Comparison of ENCODE assay signal across 1 cellular context in the genomic region with DNA sequence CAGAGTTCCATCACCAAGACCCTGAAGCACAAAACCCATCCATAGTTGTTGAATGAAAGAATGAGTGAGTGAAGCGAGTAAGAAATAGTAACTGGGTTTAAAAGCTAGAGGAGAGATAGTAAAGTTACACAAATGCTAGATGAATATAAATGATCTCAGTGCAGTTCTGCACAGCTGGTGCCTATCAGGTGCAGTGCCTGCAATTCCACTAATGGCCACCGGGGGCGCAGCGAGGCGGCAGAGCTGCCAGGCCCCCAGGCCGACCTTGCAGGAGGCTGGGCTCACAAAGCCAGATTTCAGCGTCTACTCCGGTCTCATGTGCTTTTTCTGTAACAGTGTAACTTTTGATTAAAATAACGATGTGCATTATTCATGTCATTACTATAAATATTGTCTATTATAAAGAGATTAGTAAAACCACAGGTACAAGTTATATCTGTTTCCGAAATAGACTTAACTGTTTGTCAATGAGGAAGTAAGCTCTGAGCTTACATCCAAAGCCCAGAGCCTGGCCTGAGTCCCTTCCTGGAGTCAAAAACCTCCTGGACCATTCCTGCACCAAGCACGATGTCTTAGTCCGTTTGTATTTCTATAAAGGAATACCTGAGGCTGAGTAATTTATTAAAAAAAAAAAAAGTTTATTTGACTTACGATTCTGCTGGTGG.
TF ChIP-seq lines count a peak whose summit lies in the region.

No MANE protein-coding gene starts in this region.

TF ChIP-seq in WTC11, 78 proteins besides CTCF, POLR2A, EP300 and RAD21 (continued from another document):
- TF ChIP-seq, protein P1, sequence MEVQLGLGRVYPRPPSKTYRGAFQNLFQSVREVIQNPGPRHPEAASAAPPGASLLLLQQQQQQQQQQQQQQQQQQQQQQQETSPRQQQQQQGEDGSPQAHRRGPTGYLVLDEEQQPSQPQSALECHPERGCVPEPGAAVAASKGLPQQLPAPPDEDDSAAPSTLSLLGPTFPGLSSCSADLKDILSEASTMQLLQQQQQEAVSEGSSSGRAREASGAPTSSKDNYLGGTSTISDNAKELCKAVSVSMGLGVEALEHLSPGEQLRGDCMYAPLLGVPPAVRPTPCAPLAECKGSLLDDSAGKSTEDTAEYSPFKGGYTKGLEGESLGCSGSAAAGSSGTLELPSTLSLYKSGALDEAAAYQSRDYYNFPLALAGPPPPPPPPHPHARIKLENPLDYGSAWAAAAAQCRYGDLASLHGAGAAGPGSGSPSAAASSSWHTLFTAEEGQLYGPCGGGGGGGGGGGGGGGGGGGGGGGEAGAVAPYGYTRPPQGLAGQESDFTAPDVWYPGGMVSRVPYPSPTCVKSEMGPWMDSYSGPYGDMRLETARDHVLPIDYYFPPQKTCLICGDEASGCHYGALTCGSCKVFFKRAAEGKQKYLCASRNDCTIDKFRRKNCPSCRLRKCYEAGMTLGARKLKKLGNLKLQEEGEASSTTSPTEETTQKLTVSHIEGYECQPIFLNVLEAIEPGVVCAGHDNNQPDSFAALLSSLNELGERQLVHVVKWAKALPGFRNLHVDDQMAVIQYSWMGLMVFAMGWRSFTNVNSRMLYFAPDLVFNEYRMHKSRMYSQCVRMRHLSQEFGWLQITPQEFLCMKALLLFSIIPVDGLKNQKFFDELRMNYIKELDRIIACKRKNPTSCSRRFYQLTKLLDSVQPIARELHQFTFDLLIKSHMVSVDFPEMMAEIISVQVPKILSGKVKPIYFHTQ (CRISPR knock-in tag; IDR thresholded peaks at IDR 0.05) = no peak
- TF ChIP-seq, protein P2, sequence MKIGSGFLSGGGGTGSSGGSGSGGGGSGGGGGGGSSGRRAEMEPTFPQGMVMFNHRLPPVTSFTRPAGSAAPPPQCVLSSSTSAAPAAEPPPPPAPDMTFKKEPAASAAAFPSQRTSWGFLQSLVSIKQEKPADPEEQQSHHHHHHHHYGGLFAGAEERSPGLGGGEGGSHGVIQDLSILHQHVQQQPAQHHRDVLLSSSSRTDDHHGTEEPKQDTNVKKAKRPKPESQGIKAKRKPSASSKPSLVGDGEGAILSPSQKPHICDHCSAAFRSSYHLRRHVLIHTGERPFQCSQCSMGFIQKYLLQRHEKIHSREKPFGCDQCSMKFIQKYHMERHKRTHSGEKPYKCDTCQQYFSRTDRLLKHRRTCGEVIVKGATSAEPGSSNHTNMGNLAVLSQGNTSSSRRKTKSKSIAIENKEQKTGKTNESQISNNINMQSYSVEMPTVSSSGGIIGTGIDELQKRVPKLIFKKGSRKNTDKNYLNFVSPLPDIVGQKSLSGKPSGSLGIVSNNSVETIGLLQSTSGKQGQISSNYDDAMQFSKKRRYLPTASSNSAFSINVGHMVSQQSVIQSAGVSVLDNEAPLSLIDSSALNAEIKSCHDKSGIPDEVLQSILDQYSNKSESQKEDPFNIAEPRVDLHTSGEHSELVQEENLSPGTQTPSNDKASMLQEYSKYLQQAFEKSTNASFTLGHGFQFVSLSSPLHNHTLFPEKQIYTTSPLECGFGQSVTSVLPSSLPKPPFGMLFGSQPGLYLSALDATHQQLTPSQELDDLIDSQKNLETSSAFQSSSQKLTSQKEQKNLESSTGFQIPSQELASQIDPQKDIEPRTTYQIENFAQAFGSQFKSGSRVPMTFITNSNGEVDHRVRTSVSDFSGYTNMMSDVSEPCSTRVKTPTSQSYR (CRISPR knock-in tag; IDR thresholded peaks at IDR 0.05) = no peak
- TF ChIP-seq NR3C1 (CRISPR knock-in tag; conservative IDR thresholded peaks at IDR 0.05; ENCODE audit: low read depth) (no peak), JAZF1 (CRISPR knock-in tag; IDR thresholded peaks at IDR 0.05) (no peak), ELF4 (CRISPR knock-in tag; IDR thresholded peaks at IDR 0.05; ENCODE audit: low read depth) (no peak), ZNF317 (CRISPR knock-in tag; IDR thresholded peaks at IDR 0.05; ENCODE audit: borderline replicate concordance, low read depth) (no peak), ZNF232 (CRISPR knock-in tag; IDR thresholded peaks at IDR 0.05) (no peak), ZNF219 (CRISPR knock-in tag; IDR thresholded peaks at IDR 0.05; ENCODE audit: borderline replicate concordance) (no peak)
- TF ChIP-seq, protein P3, sequence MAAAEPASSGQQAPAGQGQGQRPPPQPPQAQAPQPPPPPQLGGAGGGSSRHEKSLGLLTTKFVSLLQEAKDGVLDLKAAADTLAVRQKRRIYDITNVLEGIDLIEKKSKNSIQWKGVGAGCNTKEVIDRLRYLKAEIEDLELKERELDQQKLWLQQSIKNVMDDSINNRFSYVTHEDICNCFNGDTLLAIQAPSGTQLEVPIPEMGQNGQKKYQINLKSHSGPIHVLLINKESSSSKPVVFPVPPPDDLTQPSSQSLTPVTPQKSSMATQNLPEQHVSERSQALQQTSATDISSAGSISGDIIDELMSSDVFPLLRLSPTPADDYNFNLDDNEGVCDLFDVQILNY (CRISPR knock-in tag; IDR thresholded peaks at IDR 0.05) = no peak
- TF ChIP-seq, protein P4, sequence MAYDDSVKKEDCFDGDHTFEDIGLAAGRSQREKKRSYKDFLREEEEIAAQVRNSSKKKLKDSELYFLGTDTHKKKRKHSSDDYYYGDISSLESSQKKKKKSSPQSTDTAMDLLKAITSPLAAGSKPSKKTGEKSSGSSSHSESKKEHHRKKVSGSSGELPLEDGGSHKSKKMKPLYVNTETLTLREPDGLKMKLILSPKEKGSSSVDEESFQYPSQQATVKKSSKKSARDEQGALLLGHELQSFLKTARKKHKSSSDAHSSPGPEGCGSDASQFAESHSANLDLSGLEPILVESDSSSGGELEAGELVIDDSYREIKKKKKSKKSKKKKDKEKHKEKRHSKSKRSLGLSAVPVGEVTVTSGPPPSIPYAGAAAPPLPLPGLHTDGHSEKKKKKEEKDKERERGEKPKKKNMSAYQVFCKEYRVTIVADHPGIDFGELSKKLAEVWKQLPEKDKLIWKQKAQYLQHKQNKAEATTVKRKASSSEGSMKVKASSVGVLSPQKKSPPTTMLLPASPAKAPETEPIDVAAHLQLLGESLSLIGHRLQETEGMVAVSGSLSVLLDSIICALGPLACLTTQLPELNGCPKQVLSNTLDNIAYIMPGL (CRISPR knock-in tag; IDR thresholded peaks at IDR 0.05) = no peak
- TF ChIP-seq, protein P5, sequence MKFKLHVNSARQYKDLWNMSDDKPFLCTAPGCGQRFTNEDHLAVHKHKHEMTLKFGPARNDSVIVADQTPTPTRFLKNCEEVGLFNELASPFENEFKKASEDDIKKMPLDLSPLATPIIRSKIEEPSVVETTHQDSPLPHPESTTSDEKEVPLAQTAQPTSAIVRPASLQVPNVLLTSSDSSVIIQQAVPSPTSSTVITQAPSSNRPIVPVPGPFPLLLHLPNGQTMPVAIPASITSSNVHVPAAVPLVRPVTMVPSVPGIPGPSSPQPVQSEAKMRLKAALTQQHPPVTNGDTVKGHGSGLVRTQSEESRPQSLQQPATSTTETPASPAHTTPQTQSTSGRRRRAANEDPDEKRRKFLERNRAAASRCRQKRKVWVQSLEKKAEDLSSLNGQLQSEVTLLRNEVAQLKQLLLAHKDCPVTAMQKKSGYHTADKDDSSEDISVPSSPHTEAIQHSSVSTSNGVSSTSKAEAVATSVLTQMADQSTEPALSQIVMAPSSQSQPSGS (CRISPR knock-in tag; IDR thresholded peaks at IDR 0.05; ENCODE audit: borderline replicate concordance, low read depth) = no peak
- TF ChIP-seq, protein P6, sequence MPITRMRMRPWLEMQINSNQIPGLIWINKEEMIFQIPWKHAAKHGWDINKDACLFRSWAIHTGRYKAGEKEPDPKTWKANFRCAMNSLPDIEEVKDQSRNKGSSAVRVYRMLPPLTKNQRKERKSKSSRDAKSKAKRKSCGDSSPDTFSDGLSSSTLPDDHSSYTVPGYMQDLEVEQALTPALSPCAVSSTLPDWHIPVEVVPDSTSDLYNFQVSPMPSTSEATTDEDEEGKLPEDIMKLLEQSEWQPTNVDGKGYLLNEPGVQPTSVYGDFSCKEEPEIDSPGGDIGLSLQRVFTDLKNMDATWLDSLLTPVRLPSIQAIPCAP (CRISPR knock-in tag; IDR thresholded peaks at IDR 0.05) = no peak
